9 cellular contexts compared by ENCODE assay signal in the genomic region with DNA sequence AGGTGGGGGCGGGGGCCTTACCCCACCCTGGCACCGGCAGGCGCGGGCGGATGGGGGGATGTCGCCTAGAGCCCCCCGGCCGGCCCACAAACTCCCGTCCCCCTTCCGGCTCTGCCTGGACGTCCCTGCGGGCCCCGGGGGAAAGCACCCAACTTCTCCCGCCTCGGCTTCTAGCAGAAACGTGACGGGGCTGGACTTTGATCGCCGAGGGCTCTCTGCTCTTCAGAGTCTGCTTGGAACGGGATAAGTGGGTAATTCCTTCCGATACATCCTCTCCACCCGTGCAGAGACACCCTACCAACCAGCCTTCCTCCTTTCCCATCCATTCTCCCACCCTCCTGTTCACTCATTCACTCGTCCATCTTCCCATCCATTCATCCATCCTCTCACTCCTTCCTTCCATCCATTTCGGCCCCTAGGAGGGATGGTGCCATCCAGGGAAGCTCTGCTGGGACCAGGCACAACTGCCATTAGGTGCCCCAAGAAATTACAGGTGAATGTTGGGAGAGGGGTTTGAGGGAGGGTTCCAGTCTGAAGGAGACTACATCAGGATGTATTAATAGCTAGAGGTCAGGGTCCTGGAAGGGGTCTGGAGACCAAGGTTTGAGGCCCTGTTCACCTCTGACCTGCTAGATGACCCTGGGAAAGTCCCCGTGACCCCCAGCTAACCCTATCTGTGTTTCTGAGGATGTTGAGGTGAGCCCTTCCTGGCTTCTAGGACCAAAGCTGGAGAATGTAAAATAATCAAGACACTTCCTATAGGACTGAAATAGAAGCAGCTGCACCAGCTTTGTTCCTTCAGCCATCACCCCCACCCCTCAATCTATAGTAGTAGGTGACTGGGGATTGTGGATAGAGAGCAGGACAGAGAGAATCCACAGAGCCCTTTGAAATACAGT. TPM values are rescaled to one million over a fixed set of nuclear protein-coding genes. Genes with fewer than 3 reads are reported as not detected.
DNase-seq lines count a peak whose midpoint lies in the region; ATAC-seq and TF ChIP-seq lines count a peak whose summit lies in the region.
"Had no signal": no experiment of that assay in that cellular context is flagged by ENCODE, and none has a peak within 500 bp of the region (broad histone marks: within the 10 kb centered on the region; RNA-seq: fewer than 3 reads in every experiment).

No MANE protein-coding gene starts in this region.

- H3K4me3 Mint-ChIP-seq in activated T-cell treated with anti-CD3 and anti-CD28 coated beads, Interleukin-2, amount 50 U/mL, for 72 hours: peak overlapping the region; percentile 67 to 89
- peak overlapping the region; percentile 74 for H3K4me3 Mint-ChIP-seq in mesothelial cell of epicardium

- WGBS in upper lobe of left lung, 2 donors: 10 to 20% methylated on average over 8 to 21 of the region's 25 CpGs

- H3K27ac Mint-ChIP-seq in activated T-cell treated with anti-CD3 and anti-CD28 coated beads, Interleukin-2, amount 50 U/mL, for 72 hours: no peak overlapping the region
- H3K27ac Mint-ChIP-seq in mesothelial cell of epicardium: peak overlapping the region; percentile 17

- TF ChIP-seq EP300 in upper lobe of left lung (IDR thresholded peaks at IDR 0.05): no peak

- in situ Hi-C loops in brain microvascular endothelial cell (cut with HindIII; ENCODE audit: low pct_ligation_motif_present, low sequenced_read_pairs): no loop called here

- no peaks in the 10 kb centered on the region for H3K9me3 ChIP-seq in upper lobe of left lung

- no peaks in the 10 kb centered on the region for H3K9me3 Mint-ChIP-seq in activated T-cell treated with anti-CD3 and anti-CD28 coated beads, Interleukin-2, amount 50 U/mL, for 72 hours
- no peaks in the 10 kb centered on the region for H3K9me3 Mint-ChIP-seq in mesothelial cell of epicardium

- TF ChIP-seq POLR2A in upper lobe of left lung (IDR thresholded peaks at IDR 0.05): no peak

- H3K27me3 ChIP-seq in brain microvascular endothelial cell (replicated peaks) (peaks cover 31% of the 10 kb centered on the region), upper lobe of left lung (peaks cover 0 to 12% (median 4%) of the 10 kb centered on the region in 4 donors)

- no peak for TF ChIP-seq CTCF in brain microvascular endothelial cell (IDR thresholded peaks at IDR 0.05; ENCODE audit: low read depth, low read length, missing control alignments)
- TF ChIP-seq CTCF in mesothelial cell of epicardium (IDR thresholded peaks at IDR 0.05; ENCODE audit: unreplicated experiment): no peak
- TF ChIP-seq CTCF in upper lobe of left lung (IDR thresholded peaks at IDR 0.05): no peak

- peak overlapping the region; percentile 42 for H3K4me3 ChIP-seq in brain microvascular endothelial cell (ENCODE audit: low read depth, low read length)
- H3K4me3 ChIP-seq in upper lobe of left lung: peak overlapping the region; percentile 73 to 92 (median 78)

- peaks cover 9 to 21% (median 18%) of the 10 kb centered on the region in 4 donors for H3K4me1 ChIP-seq in upper lobe of left lung

- H3K4me1 Mint-ChIP-seq in activated T-cell treated with anti-CD3 and anti-CD28 coated beads, Interleukin-2, amount 50 U/mL, for 72 hours (ENCODE audit: low read depth): peaks cover 13% of the 10 kb centered on the region
- H3K4me1 Mint-ChIP-seq in mesothelial cell of epicardium: peaks cover 12% of the 10 kb centered on the region

- H3K27ac ChIP-seq in brain microvascular endothelial cell (no peak overlapping the region), upper lobe of left lung (peak overlapping the region in 3 of 4 donors; percentile 49 to 76 (median 62))

- ATAC-seq in activated T-cell treated with anti-CD3 and anti-CD28 coated beads, Interleukin-2, amount 50 U/mL, for 72 hours (replicated peaks in 1 of 2): no peak
- peak in 1 of 2 donors; percentile 16 for ATAC-seq in upper lobe of left lung (ENCODE audit: low FRiP score in 2 of 2)
- ATAC-seq in HG02759 (IDR thresholded peaks at IDR 0.05; ENCODE audit: unreplicated experiment): no peak

- H3K27me3 Mint-ChIP-seq in activated T-cell treated with anti-CD3 and anti-CD28 coated beads, Interleukin-2, amount 50 U/mL, for 72 hours (ENCODE audit: low read depth): peaks cover 35% of the 10 kb centered on the region
- peaks cover 65% of the 10 kb centered on the region for H3K27me3 Mint-ChIP-seq in mesothelial cell of epicardium (ENCODE audit: low read depth)

- no peak for DNase-seq in activated T-cell treated with anti-CD3 and anti-CD28 coated beads, Interleukin-2, amount 50 U/mL, for 72 hours
- no peak for DNase-seq in activated T-cell treated with anti-CD3 and anti-CD28 coated beads, Interleukin-2, amount 50 U/mL, for 1 hour
- DNase-seq in brain microvascular endothelial cell: no peak
- DNase-seq in mesothelial cell of epicardium (ENCODE audit: low spot score in 2 of 2, unreplicated experiment in 2 of 2): no peak
- DNase-seq in upper lobe of left lung: no peak
- no peak for DNase-seq in NCI-H1930 (lab: John Stamatoyannopoulos, UW)
- DNase-seq in cerebellar cortex (ENCODE audit: low spot score): no peak
- DNase-seq: NCI-H774 had no signal

- H3K36me3 Mint-ChIP-seq in activated T-cell treated with anti-CD3 and anti-CD28 coated beads, Interleukin-2, amount 50 U/mL, for 72 hours (ENCODE audit: insufficient read depth in 2 of 2): peaks cover 3% of the 10 kb centered on the region in 2 donors
- H3K36me3 Mint-ChIP-seq in mesothelial cell of epicardium: no peaks in the 10 kb centered on the region

- H3K36me3 ChIP-seq in brain microvascular endothelial cell (replicated peaks) (no peaks in the 10 kb centered on the region), upper lobe of left lung (no peaks in the 10 kb centered on the region)

RNA-seq across cellular contexts. Expression of a gene that starts 0.5 kb away (rescaled TPM):
- total RNA-seq in activated T-cell treated with anti-CD3 and anti-CD28 coated beads, Interleukin-2, amount 50 U/mL, for 72 hours: not detected
- total RNA-seq in mesothelial cell of epicardium (0.52 to 0.86 TPM (median 0.67 TPM) in 3 replicates), upper lobe of left lung (10 to 100 TPM in 1 of 6 donors, 1 to 10 TPM in 4, under 1 TPM in 1; 0.31 to 20.7 (median 4.4) TPM)

RNA-seq across cellular contexts. Expression of a gene that starts 0.6 kb away (rescaled TPM):
- total RNA-seq in activated T-cell treated with anti-CD3 and anti-CD28 coated beads, Interleukin-2, amount 50 U/mL, for 72 hours: not detected
- total RNA-seq in mesothelial cell of epicardium (8.4 to 10.4 TPM (median 8.5 TPM) in 3 replicates), upper lobe of left lung (1 to 10 TPM in 4 of 6 donors, under 1 TPM in 1, not detected in 1; 0.69 to 1.7 (median 1.1) TPM)

RNA-seq across cellular contexts. Expression of a gene that starts 25.5 kb away (rescaled TPM):
- total RNA-seq in activated T-cell treated with anti-CD3 and anti-CD28 coated beads, Interleukin-2, amount 50 U/mL, for 72 hours: not detected
- 1.9 to 2.5 TPM (median 2.1 TPM) in 3 replicates for total RNA-seq in mesothelial cell of epicardium
- total RNA-seq in upper lobe of left lung: 1 to 10 TPM in 2 of 6 donors, under 1 TPM in 1, not detected in 3; 0.91 to 1.7 (median 1.3) TPM

RNA-seq across cellular contexts. Expression of a gene that starts 51.8 kb away (rescaled TPM):
- under 1 TPM; 0.49 to 0.53 TPM for total RNA-seq in activated T-cell treated with anti-CD3 and anti-CD28 coated beads, Interleukin-2, amount 50 U/mL, for 72 hours
- total RNA-seq in mesothelial cell of epicardium: 0.27 to 0.49 TPM (median 0.38 TPM) in 3 replicates
- not detected for total RNA-seq in upper lobe of left lung
